In genomic region chr10:59234814-59235429, GRCh38 we compare ENCODE assay signal across 8 cellular contexts. TPM values are rescaled to one million over a fixed set of nuclear protein-coding genes. Genes with fewer than 3 reads are reported as not detected.
A peak's percentile ranks its signal among the peaks of the same experiment; 100 is the strongest.
DNase-seq lines count a peak whose midpoint lies in the region; ATAC-seq lines count a peak whose summit lies in the region.

No MANE protein-coding gene starts in this region.

- H3K27ac Mint-ChIP-seq in activated naive CD8-positive, alpha-beta T cell treated with anti-CD3 and anti-CD28 coated beads for 36 hours: no peak overlapping the region
- no peak overlapping the region for H3K27ac Mint-ChIP-seq in activated CD8-positive, alpha-beta memory T cell treated with anti-CD3 and anti-CD28 coated beads, Interleukin-2, amount 10 ng/mL, durations not matched to agents 7 days and 5 days

- no peaks in the 10 kb centered on the region for H3K36me3 Mint-ChIP-seq in activated naive CD8-positive, alpha-beta T cell treated with anti-CD3 and anti-CD28 coated beads for 36 hours
- H3K36me3 Mint-ChIP-seq in activated CD8-positive, alpha-beta memory T cell treated with anti-CD3 and anti-CD28 coated beads, Interleukin-2, amount 10 ng/mL, durations not matched to agents 7 days and 5 days: no peaks in the 10 kb centered on the region

- peak; percentile 28 for DNase-seq in SKM-1 treated with dmso at 0.1 percent for 144 hours (lab: John Stamatoyannopoulos, UW; ENCODE audit: unreplicated experiment)
- DNase-seq in SKM-1 (lab: John Stamatoyannopoulos, UW; ENCODE audit: unreplicated experiment): no peak
- DNase-seq in NCI-H1694 (lab: John Stamatoyannopoulos, UW): peak; percentile 1
- peak; percentile 32 for DNase-seq in dedifferentiated amniotic fluid mesenchymal stem cell (ENCODE audit: extremely low spot score)
- DNase-seq in non-pigmented ciliary epithelial cell (ENCODE audit: low read depth): peak; percentile 4
- no peak for DNase-seq in epidermal melanocyte (ENCODE audit: insufficient read length, low spot score)
- DNase-seq in activated naive CD8-positive, alpha-beta T cell treated with anti-CD3 and anti-CD28 coated beads for 36 hours: no peak
- no peak for DNase-seq in activated CD8-positive, alpha-beta memory T cell treated with anti-CD3 and anti-CD28 coated beads, Interleukin-2, amount 10 ng/mL, durations not matched to agents 7 days and 5 days

- no peak for ATAC-seq in activated CD8-positive, alpha-beta memory T cell treated with anti-CD3 and anti-CD28 coated beads, Interleukin-2, amount 10 ng/mL, durations not matched to agents 7 days and 5 days

- H3K4me3 Mint-ChIP-seq in activated naive CD8-positive, alpha-beta T cell treated with anti-CD3 and anti-CD28 coated beads for 36 hours: no peak overlapping the region
- no peak overlapping the region for H3K4me3 Mint-ChIP-seq in activated CD8-positive, alpha-beta memory T cell treated with anti-CD3 and anti-CD28 coated beads, Interleukin-2, amount 10 ng/mL, durations not matched to agents 7 days and 5 days

- H3K27me3 Mint-ChIP-seq in activated naive CD8-positive, alpha-beta T cell treated with anti-CD3 and anti-CD28 coated beads for 36 hours: peaks cover 3% of the 10 kb centered on the region
- peaks cover 3% of the 10 kb centered on the region for H3K27me3 Mint-ChIP-seq in activated CD8-positive, alpha-beta memory T cell treated with anti-CD3 and anti-CD28 coated beads, Interleukin-2, amount 10 ng/mL, durations not matched to agents 7 days and 5 days

- H3K4me1 Mint-ChIP-seq in activated naive CD8-positive, alpha-beta T cell treated with anti-CD3 and anti-CD28 coated beads for 36 hours: no peaks in the 10 kb centered on the region
- no peaks in the 10 kb centered on the region for H3K4me1 Mint-ChIP-seq in activated CD8-positive, alpha-beta memory T cell treated with anti-CD3 and anti-CD28 coated beads, Interleukin-2, amount 10 ng/mL, durations not matched to agents 7 days and 5 days

- H3K9me3 Mint-ChIP-seq in activated naive CD8-positive, alpha-beta T cell treated with anti-CD3 and anti-CD28 coated beads for 36 hours: peaks cover 1% of the 10 kb centered on the region
- H3K9me3 Mint-ChIP-seq in activated CD8-positive, alpha-beta memory T cell treated with anti-CD3 and anti-CD28 coated beads, Interleukin-2, amount 10 ng/mL, durations not matched to agents 7 days and 5 days (ENCODE audit: low read depth): no peaks in the 10 kb centered on the region

- CTCF ChIA-PET in activated CD8-positive, alpha-beta memory T cell treated with anti-CD3 and anti-CD28 coated beads, Interleukin-2, amount 10 ng/mL, durations not matched to agents 7 days and 5 days (lab: Charles Lee): no interaction called here

RNA-seq across cellular contexts. Expression of gene PHYHIPL, which starts 58.5 kb away (rescaled TPM):
- not detected for total RNA-seq in activated naive CD8-positive, alpha-beta T cell treated with anti-CD3 and anti-CD28 coated beads for 36 hours
- not detected for total RNA-seq in activated CD8-positive, alpha-beta memory T cell treated with anti-CD3 and anti-CD28 coated beads, Interleukin-2, amount 10 ng/mL, durations not matched to agents 7 days and 5 days

Comparison
In these comparisons a context has a peak if more than half of its experiments do, and no peak if none do; other contexts are left out.
1. DNase-seq: peak in SKM-1 treated with dmso at 0.1 percent for 144 hours (single experiment), NCI-H1694 (single experiment), dedifferentiated amniotic fluid mesenchymal stem cell (single experiment) and non-pigmented ciliary epithelial cell (single experiment); none in SKM-1 (single experiment), epidermal melanocyte (single experiment), activated naive CD8-positive, alpha-beta T cell treated with anti-CD3 and anti-CD28 coated beads for 36 hours (single experiment) and activated CD8-positive, alpha-beta memory T cell treated with anti-CD3 and anti-CD28 coated beads, Interleukin-2, amount 10 ng/mL, durations not matched to agents 7 days and 5 days (single experiment).